26 cellular contexts compared by ENCODE assay signal in the genomic region with DNA sequence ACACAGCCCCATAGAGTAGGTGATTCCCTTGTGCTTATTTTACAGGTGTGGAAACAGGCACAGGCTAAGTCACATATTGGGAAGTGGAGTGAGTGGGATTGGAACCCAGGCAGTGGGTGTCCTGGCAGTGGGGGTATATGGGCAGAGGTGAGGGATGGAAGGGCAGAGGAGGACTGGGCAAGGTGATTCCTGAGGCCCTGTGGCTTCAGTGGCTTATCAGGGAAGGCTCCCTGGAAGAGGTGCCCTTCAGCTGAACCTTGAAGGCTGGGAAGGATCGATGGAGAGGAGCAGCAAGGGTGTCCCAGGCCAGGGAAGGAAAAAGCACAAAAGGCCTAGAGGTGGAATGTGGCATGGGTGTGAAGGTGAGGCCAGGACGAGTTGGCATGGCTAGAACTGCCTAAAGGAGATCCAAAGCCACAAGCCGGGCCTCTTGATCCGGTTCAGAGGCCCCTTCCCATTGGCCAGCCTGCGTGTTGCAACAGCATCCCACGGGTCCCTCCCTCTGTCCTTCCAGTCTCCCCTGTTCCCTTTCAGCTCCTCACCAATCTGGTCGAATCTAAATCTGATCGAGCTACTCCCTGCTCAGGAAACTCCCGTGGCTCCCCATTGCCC. TPM values are rescaled to one million over a fixed set of nuclear protein-coding genes. Genes with fewer than 3 reads are reported as not detected.
DNase-seq lines count a peak whose midpoint lies in the region; ATAC-seq, FAIRE-seq and TF ChIP-seq lines count a peak whose summit lies in the region.
"Had no signal": no experiment of that assay in that cellular context is flagged by ENCODE, and none has a peak within 500 bp of the region (broad histone marks: within the 10 kb centered on the region; RNA-seq: fewer than 3 reads in every experiment).

No MANE protein-coding gene starts in this region.

- no peak for DNase-seq in activated CD4-positive, alpha-beta T cell treated with anti-CD3 and anti-CD28 coated beads, Interleukin-2, amount 10 ng/mL, durations not matched to agents 24 days and 14 days
- no peak for DNase-seq in activated CD4-positive, alpha-beta T cell treated with anti-CD3 and anti-CD28 coated beads for 1 hour
- no peak for DNase-seq in WTC11 (ENCODE audit: low spot score)
- DNase-seq in nephron progenitor cell: no peak
- DNase-seq in activated CD8-positive, alpha-beta T cell treated with anti-CD3 and anti-CD28 coated beads, Interleukin-2, amount 10 ng/mL, durations not matched to agents 7 days and 5 days: no peak
- DNase-seq in GM13976 (ENCODE audit: low spot score): no peak
- DNase-seq in D721Med (ENCODE audit: insufficient read length, low spot score): no peak
- DNase-seq: ACHN; BE2C; CD8-positive, alpha-beta memory T cell; DMS79 treated with DMSO at 0.1 percent for 48 hours; GF-D8; GM23248; H9; HFFc6; KBM-7; MM.1S; NCI-H1694; NCI-H2029 treated with DMSO at 0.1 percent for 48 hours; NCI-H446 treated with DMSO at 0.1 percent for 48 hours; NCI-H526 treated with DMSO at 0.1 percent for 48 hours; SHP77 treated with DMSO at 0.1 percent for 48 hours had no signal

- POLR2A ChIA-PET in WTC11 (lab: Charles Lee): no interaction called here
- POLR2A ChIA-PET in activated CD8-positive, alpha-beta T cell treated with anti-CD3 and anti-CD28 coated beads, Interleukin-2, amount 10 ng/mL, durations not matched to agents 7 days and 5 days (lab: Charles Lee): no interaction called here

- no peak for ATAC-seq in WTC11
- ATAC-seq in activated CD8-positive, alpha-beta T cell treated with anti-CD3 and anti-CD28 coated beads, Interleukin-2, amount 10 ng/mL, durations not matched to agents 7 days and 5 days: no peak

- no peaks in the 10 kb centered on the region for H3K27me3 Mint-ChIP-seq in activated CD4-positive, alpha-beta T cell treated with anti-CD3 and anti-CD28 coated beads, Interleukin-2, amount 10 ng/mL, durations not matched to agents 24 days and 14 days
- H3K27me3 Mint-ChIP-seq in WTC11 (ENCODE audit: low read depth) (peaks cover 2% of the 10 kb centered on the region; the same call in 1 of the 2 replicates), nephron progenitor cell (ENCODE audit: low read depth, poor library complexity) (peaks cover 6% of the 10 kb centered on the region)
- H3K27me3 Mint-ChIP-seq in activated CD8-positive, alpha-beta T cell treated with anti-CD3 and anti-CD28 coated beads, Interleukin-2, amount 10 ng/mL, durations not matched to agents 7 days and 5 days (ENCODE audit: low read depth): no peaks in the 10 kb centered on the region
- H3K27me3 Mint-ChIP-seq: CD8-positive, alpha-beta memory T cell had no signal

- peaks cover 8% of the 10 kb centered on the region for H3K9me3 Mint-ChIP-seq in activated CD4-positive, alpha-beta T cell treated with anti-CD3 and anti-CD28 coated beads, Interleukin-2, amount 10 ng/mL, durations not matched to agents 24 days and 14 days
- peaks cover 11% of the 10 kb centered on the region; the same call in 1 of the 2 replicates for H3K9me3 Mint-ChIP-seq in WTC11
- no peaks in the 10 kb centered on the region for H3K9me3 Mint-ChIP-seq in nephron progenitor cell
- H3K9me3 Mint-ChIP-seq in activated CD8-positive, alpha-beta T cell treated with anti-CD3 and anti-CD28 coated beads, Interleukin-2, amount 10 ng/mL, durations not matched to agents 7 days and 5 days (ENCODE audit: insufficient read depth): no peaks in the 10 kb centered on the region
- H3K9me3 Mint-ChIP-seq: CD8-positive, alpha-beta memory T cell; H9; HFFc6 had no signal

- H3K4me1 Mint-ChIP-seq in activated CD4-positive, alpha-beta T cell treated with anti-CD3 and anti-CD28 coated beads, Interleukin-2, amount 10 ng/mL, durations not matched to agents 24 days and 14 days: peaks cover 4% of the 10 kb centered on the region
- H3K4me1 Mint-ChIP-seq in WTC11 (peaks cover 14% of the 10 kb centered on the region), nephron progenitor cell (peaks cover 35% of the 10 kb centered on the region)
- peaks cover 6% of the 10 kb centered on the region for H3K4me1 Mint-ChIP-seq in activated CD8-positive, alpha-beta T cell treated with anti-CD3 and anti-CD28 coated beads, Interleukin-2, amount 10 ng/mL, durations not matched to agents 7 days and 5 days (ENCODE audit: low read depth)
- H3K4me1 Mint-ChIP-seq: CD14-positive monocyte; CD8-positive, alpha-beta memory T cell had no signal

- H3K4me3 Mint-ChIP-seq in activated CD4-positive, alpha-beta T cell treated with anti-CD3 and anti-CD28 coated beads, Interleukin-2, amount 10 ng/mL, durations not matched to agents 24 days and 14 days: no peak overlapping the region
- H3K4me3 Mint-ChIP-seq in WTC11 (no peak overlapping the region), nephron progenitor cell (no peak overlapping the region)
- no peak overlapping the region for H3K4me3 Mint-ChIP-seq in activated CD8-positive, alpha-beta T cell treated with anti-CD3 and anti-CD28 coated beads, Interleukin-2, amount 10 ng/mL, durations not matched to agents 7 days and 5 days
- H3K4me3 Mint-ChIP-seq: CD14-positive monocyte; CD8-positive, alpha-beta memory T cell; H9; HFFc6 had no signal

- intact Hi-C loops in activated CD4-positive, alpha-beta T cell treated with anti-CD3 and anti-CD28 coated beads, Interleukin-2, amount 10 ng/mL, durations not matched to agents 24 days and 14 days (cut with micrococcal nuclease): no loop called here

- FAIRE-seq in D721Med (lab: Jason Lieb, UNC): no peak
- FAIRE-seq: GM12892, GM18507, HTR-8/SVneo had no signal

- H3K36me3 Mint-ChIP-seq in activated CD4-positive, alpha-beta T cell treated with anti-CD3 and anti-CD28 coated beads, Interleukin-2, amount 10 ng/mL, durations not matched to agents 24 days and 14 days (ENCODE audit: low read depth): peaks cover 49% of the 10 kb centered on the region
- H3K36me3 Mint-ChIP-seq in WTC11 (peaks cover 28% of the 10 kb centered on the region), nephron progenitor cell (ENCODE audit: low read depth) (peaks cover 27% of the 10 kb centered on the region)
- peaks cover 44% of the 10 kb centered on the region for H3K36me3 Mint-ChIP-seq in activated CD8-positive, alpha-beta T cell treated with anti-CD3 and anti-CD28 coated beads, Interleukin-2, amount 10 ng/mL, durations not matched to agents 7 days and 5 days (ENCODE audit: low read depth)

- in situ Hi-C loops in GM13976 (cut with MboI; ENCODE audit: low sequenced_read_pairs, unreplicated experiment): no loop called here

- TF ChIP-seq CTCF in WTC11 (IDR thresholded peaks at IDR 0.05): no peak
- no peak for TF ChIP-seq CTCF in nephron progenitor cell (IDR thresholded peaks at IDR 0.05)
- no peak for TF ChIP-seq CTCF in GM13976 (IDR thresholded peaks at IDR 0.05; ENCODE audit: borderline replicate concordance, control extremely low read depth, extremely low read depth, insufficient read depth, missing control alignments)
- no peak for TF ChIP-seq CTCF in D721Med (IDR thresholded peaks at IDR 0.05; ENCODE audit: insufficient read depth, missing control alignments)

- peak overlapping the region; percentile 57 for H3K27ac Mint-ChIP-seq in activated CD4-positive, alpha-beta T cell treated with anti-CD3 and anti-CD28 coated beads, Interleukin-2, amount 10 ng/mL, durations not matched to agents 24 days and 14 days
- peak overlapping the region; percentile 72; the same call in 1 of the 2 replicates for H3K27ac Mint-ChIP-seq in WTC11
- peak overlapping the region; percentile 82 for H3K27ac Mint-ChIP-seq in nephron progenitor cell
- no peak overlapping the region for H3K27ac Mint-ChIP-seq in activated CD8-positive, alpha-beta T cell treated with anti-CD3 and anti-CD28 coated beads, Interleukin-2, amount 10 ng/mL, durations not matched to agents 7 days and 5 days
- H3K27ac Mint-ChIP-seq: HFFc6 had no signal

- CTCF ChIA-PET in WTC11 (lab: Charles Lee): interaction anchor here (0.6 to 1.7 kb wide), 3 partner anchors 11 to 592 kb away, joined by 3 to 8 read pairs (median 7); no protein-coding TSS in a partner anchor
- CTCF ChIA-PET in activated CD8-positive, alpha-beta T cell treated with anti-CD3 and anti-CD28 coated beads, Interleukin-2, amount 10 ng/mL, durations not matched to agents 7 days and 5 days (lab: Charles Lee): no interaction called here

TF ChIP-seq in WTC11, 78 proteins besides CTCF, POLR2A, EP300 and RAD21 (continues in another document):
- TF ChIP-seq ZNF138 (CRISPR knock-in tag; conservative IDR thresholded peaks at IDR 0.05) (no peak), ELF4 (CRISPR knock-in tag; IDR thresholded peaks at IDR 0.05; ENCODE audit: low read depth) (no peak), ATF1 (CRISPR knock-in tag; IDR thresholded peaks at IDR 0.05) (no peak)
- TF ChIP-seq, protein P1, sequence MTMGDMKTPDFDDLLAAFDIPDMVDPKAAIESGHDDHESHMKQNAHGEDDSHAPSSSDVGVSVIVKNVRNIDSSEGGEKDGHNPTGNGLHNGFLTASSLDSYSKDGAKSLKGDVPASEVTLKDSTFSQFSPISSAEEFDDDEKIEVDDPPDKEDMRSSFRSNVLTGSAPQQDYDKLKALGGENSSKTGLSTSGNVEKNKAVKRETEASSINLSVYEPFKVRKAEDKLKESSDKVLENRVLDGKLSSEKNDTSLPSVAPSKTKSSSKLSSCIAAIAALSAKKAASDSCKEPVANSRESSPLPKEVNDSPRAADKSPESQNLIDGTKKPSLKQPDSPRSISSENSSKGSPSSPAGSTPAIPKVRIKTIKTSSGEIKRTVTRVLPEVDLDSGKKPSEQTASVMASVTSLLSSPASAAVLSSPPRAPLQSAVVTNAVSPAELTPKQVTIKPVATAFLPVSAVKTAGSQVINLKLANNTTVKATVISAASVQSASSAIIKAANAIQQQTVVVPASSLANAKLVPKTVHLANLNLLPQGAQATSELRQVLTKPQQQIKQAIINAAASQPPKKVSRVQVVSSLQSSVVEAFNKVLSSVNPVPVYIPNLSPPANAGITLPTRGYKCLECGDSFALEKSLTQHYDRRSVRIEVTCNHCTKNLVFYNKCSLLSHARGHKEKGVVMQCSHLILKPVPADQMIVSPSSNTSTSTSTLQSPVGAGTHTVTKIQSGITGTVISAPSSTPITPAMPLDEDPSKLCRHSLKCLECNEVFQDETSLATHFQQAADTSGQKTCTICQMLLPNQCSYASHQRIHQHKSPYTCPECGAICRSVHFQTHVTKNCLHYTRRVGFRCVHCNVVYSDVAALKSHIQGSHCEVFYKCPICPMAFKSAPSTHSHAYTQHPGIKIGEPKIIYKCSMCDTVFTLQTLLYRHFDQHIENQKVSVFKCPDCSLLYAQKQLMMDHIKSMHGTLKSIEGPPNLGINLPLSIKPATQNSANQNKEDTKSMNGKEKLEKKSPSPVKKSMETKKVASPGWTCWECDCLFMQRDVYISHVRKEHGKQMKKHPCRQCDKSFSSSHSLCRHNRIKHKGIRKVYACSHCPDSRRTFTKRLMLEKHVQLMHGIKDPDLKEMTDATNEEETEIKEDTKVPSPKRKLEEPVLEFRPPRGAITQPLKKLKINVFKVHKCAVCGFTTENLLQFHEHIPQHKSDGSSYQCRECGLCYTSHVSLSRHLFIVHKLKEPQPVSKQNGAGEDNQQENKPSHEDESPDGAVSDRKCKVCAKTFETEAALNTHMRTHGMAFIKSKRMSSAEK (CRISPR knock-in tag; IDR thresholded peaks at IDR 0.05; ENCODE audit: borderline replicate concordance): no peak

RNA-seq across cellular contexts. Expression of gene MCM5, which starts 41.7 kb away (rescaled TPM):
- total RNA-seq in activated CD4-positive, alpha-beta T cell treated with anti-CD3 and anti-CD28 coated beads, Interleukin-2, amount 10 ng/mL, durations not matched to agents 24 days and 14 days: 334 and 343 TPM in 2 replicates
- 229 to 261 TPM (median 229 TPM) in 3 replicates for total RNA-seq in WTC11 (2021)
- 100 to 1,000 TPM; 275 to 287 TPM for total RNA-seq in activated CD8-positive, alpha-beta T cell treated with anti-CD3 and anti-CD28 coated beads, Interleukin-2, amount 10 ng/mL, durations not matched to agents 7 days and 5 days
